ENCODE assay signal across 9 cellular contexts in genomic region chr1:184664042-184664659, GRCh38.
DNase-seq lines count a peak whose midpoint lies in the region; ATAC-seq, FAIRE-seq and TF ChIP-seq lines count a peak whose summit lies in the region.
"Had no signal": no experiment of that assay in that cellular context is flagged by ENCODE, and none has a peak within 500 bp of the region (broad histone marks: within the 10 kb centered on the region; RNA-seq: fewer than 3 reads in every experiment).

No MANE protein-coding gene starts in this region.

- peak overlapping the region in 2 of 21 experiments; percentile 6 to 33 for H3K27ac ChIP-seq in skin epidermis
- H3K27ac ChIP-seq: neutrophil had no signal

- FAIRE-seq in RCC 7860 (lab: Jason Lieb, UNC): no peak

- ATAC-seq in HG03521 (IDR thresholded peaks at IDR 0.05; ENCODE audit: unreplicated experiment) (peak; percentile 62), SK-N-SH treated with all-trans-retinoic acid at 6 μM for 48 hours (peak; percentile 88)

- DNase-seq in activated CD4-positive, alpha-beta T cell treated with anti-CD3 and anti-CD28 coated beads for 48 hours: peak; percentile 69
- no peak for DNase-seq in activated CD4-positive, alpha-beta T cell treated with anti-CD3 and anti-CD28 coated beads for 1 hour
- DNase-seq in cerebellar nuclear complex (lab: John Stamatoyannopoulos, UW): peak; percentile 26 to 63
- DNase-seq in iris pigment epithelial cell (ENCODE audit: low read depth): peak; percentile 58
- no peak for DNase-seq in RCC 7860 (ENCODE audit: low spot score)

- H3K4me3 ChIP-seq in skin epidermis: peak overlapping the region; percentile 16 to 33 (median 22)

TF ChIP-seq in SK-N-SH treated with all-trans-retinoic acid at 6 μM for 48 hours, 23 proteins besides CTCF, POLR2A, EP300 and RAD21:
- TF ChIP-seq TSHZ2 (CRISPR knock-in tag; IDR thresholded peaks at IDR 0.05) (no peak), OSR1 (CRISPR knock-in tag; IDR thresholded peaks at IDR 0.05) (no peak), ZC3H10 (CRISPR knock-in tag; IDR thresholded peaks at IDR 0.05) (no peak), ZFP30 (CRISPR knock-in tag; IDR thresholded peaks at IDR 0.05) (no peak), ARNTL (CRISPR knock-in tag; IDR thresholded peaks at IDR 0.05; ENCODE audit: borderline replicate concordance, low read depth) (no peak), CSDC2 (CRISPR knock-in tag; IDR thresholded peaks at IDR 0.05) (no peak), ZFP3 (CRISPR knock-in tag; IDR thresholded peaks at IDR 0.05) (no peak), ESRRG (CRISPR knock-in tag; IDR thresholded peaks at IDR 0.05) (no peak), RARB (CRISPR knock-in tag; IDR thresholded peaks at IDR 0.05) (no peak), ZNF565 (CRISPR knock-in tag; conservative IDR thresholded peaks at IDR 0.05; ENCODE audit: low read depth) (no peak), ZNF70 (CRISPR knock-in tag; IDR thresholded peaks at IDR 0.05) (no peak), POU6F1 (CRISPR knock-in tag; IDR thresholded peaks at IDR 0.05; ENCODE audit: borderline replicate concordance, low read depth) (no peak), ISL1 (CRISPR knock-in tag; IDR thresholded peaks at IDR 0.05) (no peak), TOX (CRISPR knock-in tag; IDR thresholded peaks at IDR 0.05; ENCODE audit: borderline replicate concordance) (no peak), CREB5 (CRISPR knock-in tag; IDR thresholded peaks at IDR 0.05; ENCODE audit: low read depth) (no peak), SNAI2 (CRISPR knock-in tag; IDR thresholded peaks at IDR 0.05) (no peak)
TF ChIP-seq in SK-N-SH treated with all-trans-retinoic acid at 6 μM for 48 hours: peak in this region for 0.

Comparison
In these comparisons a context has a peak if more than half of its experiments do, and no peak if none do; other contexts are left out.
1. DNase-seq: peak in activated CD4-positive, alpha-beta T cell treated with anti-CD3 and anti-CD28 coated beads for 48 hours (single experiment), cerebellar nuclear complex (2 of 2) and iris pigment epithelial cell (single experiment); none in activated CD4-positive, alpha-beta T cell treated with anti-CD3 and anti-CD28 coated beads for 1 hour (single experiment) and RCC 7860 (single experiment).